Comparison of ENCODE assay signal across 27 cellular contexts in the genomic region with DNA sequence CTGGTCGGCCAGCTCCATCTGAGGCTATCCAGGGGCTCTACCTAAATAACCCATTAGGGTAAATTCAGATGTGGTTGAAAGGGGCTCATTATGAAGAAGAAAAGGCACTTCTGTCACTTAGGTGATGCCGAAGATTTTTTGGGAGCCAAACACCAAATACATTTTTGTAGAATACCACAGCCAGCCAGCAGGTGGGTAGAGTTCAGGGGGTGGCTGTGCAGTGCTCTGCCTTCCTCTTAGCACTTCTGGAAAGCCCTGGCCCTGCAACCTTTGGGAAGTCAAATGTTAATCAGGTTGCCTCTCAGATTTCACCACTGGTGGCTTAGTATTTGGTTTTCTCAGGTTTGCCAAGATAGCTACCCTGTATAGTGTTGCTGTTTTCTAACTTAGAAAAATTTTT. TPM values are rescaled to one million over a fixed set of nuclear protein-coding genes. Genes with fewer than 3 reads are reported as not detected.
DNase-seq lines count a peak whose midpoint lies in the region; ATAC-seq, FAIRE-seq and TF ChIP-seq lines count a peak whose summit lies in the region.
"Had no signal": no experiment of that assay in that cellular context is flagged by ENCODE, and none has a peak within 500 bp of the region (broad histone marks: within the 10 kb centered on the region; RNA-seq: fewer than 3 reads in every experiment).

No MANE protein-coding gene starts in this region.

- 100% methylated on average over 2 of the region's 2 CpGs for WGBS in HepG2 (ENCODE audit: low lambda C conversion rate)

- H3K9ac ChIP-seq in BLaER1 treated with 17β-estradiol and CSF1 and Interleukin-3, amounts not matched to agents 10 nM and 100 nM, result no peak overlapping the region
- no peak overlapping the region for H3K9ac ChIP-seq in HepG2 (ENCODE audit: insufficient read depth, low read depth, low read length)

- POLR2A ChIA-PET in CD8-positive, alpha-beta memory T cell (lab: Charles Lee), result interaction anchor here (0.5 to 2.8 kb wide), 2 partner anchors 76 to 147 kb away, joined by 3 to 10 read pairs; no protein-coding TSS in a partner anchor
- POLR2A ChIA-PET in activated CD8-positive, alpha-beta T cell treated with anti-CD3 and anti-CD28 coated beads, Interleukin-2, amount 10 ng/mL, durations not matched to agents 7 days and 5 days (lab: Charles Lee), result interaction anchor here (1.0 kb wide), 1 partner anchor 80 kb away, joined by 3 read pairs; no protein-coding TSS in a partner anchor
- POLR2A ChIA-PET in HepG2 (lab: Yijun Ruan, JAX), result no interaction called here
- POLR2A ChIA-PET in RWPE1 (lab: Yijun Ruan, JAX; ENCODE audit: low non-redundant PET), result no interaction called here

- no peaks in the 10 kb centered on the region for H3K27me3 ChIP-seq in BLaER1 treated with 17β-estradiol and CSF1 and Interleukin-3, amounts not matched to agents 10 nM and 100 nM
- no peaks in the 10 kb centered on the region for H3K27me3 ChIP-seq in CD8-positive, alpha-beta memory T cell (ENCODE audit: insufficient read depth, low read length, poor library complexity, severe bottlenecking)
- no peaks in the 10 kb centered on the region for H3K27me3 ChIP-seq in HepG2 (ENCODE audit: control insufficient read depth in 1 of 2, insufficient read depth in 2 of 2, low read length in 2 of 2)
- no peaks in the 10 kb centered on the region for H3K27me3 ChIP-seq in MG63

- CTCF ChIA-PET in CD8-positive, alpha-beta memory T cell (lab: Charles Lee), result interaction anchor here (1.0 to 15.1 kb wide), 6 partner anchors 20 to 158 kb away, joined by 3 to 276 read pairs (median 49); a partner anchor contains a TSS
- CTCF ChIA-PET in activated CD8-positive, alpha-beta T cell treated with anti-CD3 and anti-CD28 coated beads, Interleukin-2, amount 10 ng/mL, durations not matched to agents 7 days and 5 days (lab: Charles Lee), result interaction anchor here (0.9 to 3.1 kb wide), 9 partner anchors 9 to 159 kb away, joined by 3 to 43 read pairs (median 5); a partner anchor contains a TSS
- CTCF ChIA-PET in HepG2 (lab: Yijun Ruan, JAX; ENCODE audit: low intra/inter-chr PET ratio, low total read pairs) (no interaction called here), RWPE1 (lab: Yijun Ruan, JAX) (interaction anchor here (0.6 kb wide), 1 partner anchor 212 kb away, joined by 3 read pairs; no protein-coding TSS in a partner anchor)

- in situ Hi-C loops in HepG2 (cut with HindIII; ENCODE audit: extremely low pct_ligation_motif_present, low pct_unique_long_range_greater_than_20kb), result no loop called here

- no peak for TF ChIP-seq RAD21 in HepG2 (CRISPR knock-in tag; IDR thresholded peaks at IDR 0.05)

- no peaks in the 10 kb centered on the region for H3K79me2 ChIP-seq in HepG2 (ENCODE audit: insufficient read depth, low read length)

- peaks cover 90 to 99% (median 97%) of the 10 kb centered on the region in 3 donors for H3K4me1 Mint-ChIP-seq in CD8-positive, alpha-beta memory T cell
- H3K4me1 Mint-ChIP-seq in activated CD8-positive, alpha-beta T cell treated with anti-CD3 and anti-CD28 coated beads, Interleukin-2, amount 10 ng/mL, durations not matched to agents 7 days and 5 days (ENCODE audit: low read depth), result peaks cover 95% of the 10 kb centered on the region
- H3K4me1 Mint-ChIP-seq in stimulated activated effector memory CD8-positive, alpha-beta T cell treated with anti-CD3 and anti-CD28 coated beads, Interleukin-12 subunit alpha, Interleukin-12 subunit beta, amount 100 ng/mL, for 72 hours, result peaks cover 99% of the 10 kb centered on the region
- H3K4me1 Mint-ChIP-seq in stimulated activated memory B cell treated with anti-CD40 and anti-IgM and Interleukin-4, amounts not matched to agents 10 μg/mL and 1 μg/mL and 100 μg/mL, for 72 hours, result peaks cover 94% of the 10 kb centered on the region

- TF ChIP-seq EP300 in HepG2 (IDR thresholded peaks at IDR 0.05; ENCODE audit: low read depth in 2 of 2, low read length in 2 of 2) (no peak), HepG2 (CRISPR knock-in tag; IDR thresholded peaks at IDR 0.05; ENCODE audit: borderline replicate concordance) (no peak)

- FAIRE-seq in HepG2 (lab: Jason Lieb, UNC), result no peak
- FAIRE-seq: endometrium had no signal

- ATAC-seq in activated CD8-positive, alpha-beta T cell treated with anti-CD3 and anti-CD28 coated beads, Interleukin-2, amount 10 ng/mL, durations not matched to agents 7 days and 5 days, result no peak
- ATAC-seq in HepG2, result peak; percentile 35; the same call in 1 of the 3 replicates
- no peak for ATAC-seq in stimulated activated effector memory CD8-positive, alpha-beta T cell treated with anti-CD3 and anti-CD28 coated beads, Interleukin-12 subunit alpha, Interleukin-12 subunit beta, amount 100 ng/mL, for 72 hours
- no peak for ATAC-seq in stimulated activated memory B cell treated with anti-CD40 and anti-IgM and Interleukin-4, amounts not matched to agents 10 μg/mL and 1 μg/mL and 100 μg/mL, for 72 hours
- ATAC-seq: left cardiac atrium, mucosa of descending colon, sciatic nerve had no signal

- BruUV-seq in HepG2 (replicated peaks; lab: Mats Ljungman, UMichigan), result no TSS peak

- H4K20me1 ChIP-seq in BLaER1 treated with 17β-estradiol and CSF1 and Interleukin-3, amounts not matched to agents 10 nM and 100 nM, result peaks cover 0 to 12% (median 0%) of the 10 kb centered on the region in 11 experiments; a peak in 3 of 22 replicates
- H4K20me1 ChIP-seq in HepG2 (ENCODE audit: insufficient read depth, low read length), result 0 out of 2 replicates have a peak, but pooled peaks cover 6% of the 10 kb centered on the region

- TF ChIP-seq POLR2A in HepG2 (IDR thresholded peaks at IDR 0.05; ENCODE audit: insufficient read depth in 1 of 2, low read depth in 2 of 2, low read length in 2 of 2), result no peak

- intact Hi-C loops in HepG2 (cut with micrococcal nuclease; ENCODE audit: unreplicated experiment), result no loop called here

- no peak overlapping the region for H2AFZ ChIP-seq in HepG2 (ENCODE audit: low read length)

- H3K27ac Mint-ChIP-seq in CD8-positive, alpha-beta memory T cell, result peak overlapping the region; percentile 66 to 99 (median 86)
- peak overlapping the region; percentile 32 for H3K27ac Mint-ChIP-seq in activated CD8-positive, alpha-beta T cell treated with anti-CD3 and anti-CD28 coated beads, Interleukin-2, amount 10 ng/mL, durations not matched to agents 7 days and 5 days
- H3K27ac Mint-ChIP-seq in stimulated activated effector memory CD8-positive, alpha-beta T cell treated with anti-CD3 and anti-CD28 coated beads, Interleukin-12 subunit alpha, Interleukin-12 subunit beta, amount 100 ng/mL, for 72 hours, result no peak overlapping the region
- no peak overlapping the region for H3K27ac Mint-ChIP-seq in stimulated activated memory B cell treated with anti-CD40 and anti-IgM and Interleukin-4, amounts not matched to agents 10 μg/mL and 1 μg/mL and 100 μg/mL, for 72 hours

- H3K27ac ChIP-seq in BLaER1 treated with 17β-estradiol and CSF1 and Interleukin-3, amounts not matched to agents 10 nM and 100 nM, result peak overlapping the region in 6 of 11 experiments; percentile 19 to 86 (median 63); a peak in 10 of 22 replicates
- H3K27ac ChIP-seq in CD8-positive, alpha-beta memory T cell (ENCODE audit: low read depth, low read length), result no peak overlapping the region
- no peak overlapping the region for H3K27ac ChIP-seq in HepG2 (ENCODE audit: extremely low read length, insufficient read depth, low read length)
- H3K27ac ChIP-seq in RWPE1, result no peak overlapping the region
- H3K27ac ChIP-seq: WERI-Rb-1 had no signal

- peaks cover 0 to 47% (median 23%) of the 10 kb centered on the region in 3 donors for H3K36me3 Mint-ChIP-seq in CD8-positive, alpha-beta memory T cell
- peaks cover 83% of the 10 kb centered on the region for H3K36me3 Mint-ChIP-seq in activated CD8-positive, alpha-beta T cell treated with anti-CD3 and anti-CD28 coated beads, Interleukin-2, amount 10 ng/mL, durations not matched to agents 7 days and 5 days (ENCODE audit: low read depth)
- peaks cover 69% of the 10 kb centered on the region for H3K36me3 Mint-ChIP-seq in stimulated activated effector memory CD8-positive, alpha-beta T cell treated with anti-CD3 and anti-CD28 coated beads, Interleukin-12 subunit alpha, Interleukin-12 subunit beta, amount 100 ng/mL, for 72 hours
- peaks cover 65% of the 10 kb centered on the region for H3K36me3 Mint-ChIP-seq in stimulated activated memory B cell treated with anti-CD40 and anti-IgM and Interleukin-4, amounts not matched to agents 10 μg/mL and 1 μg/mL and 100 μg/mL, for 72 hours

- no peak overlapping the region for H3K4me3 ChIP-seq in BLaER1 treated with 17β-estradiol and CSF1 and Interleukin-3, amounts not matched to agents 10 nM and 100 nM
- H3K4me3 ChIP-seq in CD8-positive, alpha-beta memory T cell (ENCODE audit: low read length), result no peak overlapping the region
- H3K4me3 ChIP-seq in HepG2 (replicated peaks in 1 of 3; ENCODE audit: insufficient read depth in 1 of 3, low read depth in 2 of 3, low read length in 3 of 3) (no peak overlapping the region), MG63 (no peak overlapping the region)
- H3K4me3 ChIP-seq: mucosa of descending colon had no signal

- H3K4me1 ChIP-seq in BLaER1 treated with 17β-estradiol and CSF1 and Interleukin-3, amounts not matched to agents 10 nM and 100 nM, result peaks cover 50 to 85% (median 76%) of the 10 kb centered on the region in 10 experiments
- peaks cover 81% of the 10 kb centered on the region for H3K4me1 ChIP-seq in CD8-positive, alpha-beta memory T cell (ENCODE audit: insufficient read depth, low read length)
- no peaks in the 10 kb centered on the region for H3K4me1 ChIP-seq in HepG2 (ENCODE audit: insufficient read depth, low read length)

- H3K36me3 ChIP-seq in BLaER1 treated with 17β-estradiol and CSF1 and Interleukin-3, amounts not matched to agents 10 nM and 100 nM, result peaks cover 23 to 72% (median 58%) of the 10 kb centered on the region in 11 experiments
- H3K36me3 ChIP-seq in CD8-positive, alpha-beta memory T cell (ENCODE audit: insufficient read depth, low read length), result no peaks in the 10 kb centered on the region
- H3K36me3 ChIP-seq in HepG2 (replicated peaks in 1 of 2; ENCODE audit: control insufficient read depth in 1 of 2, insufficient read depth in 2 of 2, low read length in 2 of 2), result peaks cover 5 to 24% of the 10 kb centered on the region in 2 experiments; a peak in 4 of 5 replicates
- H3K36me3 ChIP-seq in MG63, result peaks cover 10% of the 10 kb centered on the region

- TF ChIP-seq CTCF in HepG2 (CRISPR knock-in tag; IDR thresholded peaks at IDR 0.05) (no peak), RWPE1 (conservative IDR thresholded peaks at IDR 0.05; ENCODE audit: low read depth) (no peak)

- peak overlapping the region in 6 of 11 experiments; percentile 70 to 91 (median 86); a peak in 11 of 22 replicates for H3K4me2 ChIP-seq in BLaER1 treated with 17β-estradiol and CSF1 and Interleukin-3, amounts not matched to agents 10 nM and 100 nM
- H3K4me2 ChIP-seq in HepG2 (ENCODE audit: low read depth, low read length), result no peak overlapping the region

- H3K9me3 ChIP-seq in BLaER1 treated with 17β-estradiol and CSF1 and Interleukin-3, amounts not matched to agents 10 nM and 100 nM (replicated peaks in 1 of 11), result peaks cover 8 to 11% (median 10%) of the 10 kb centered on the region in 11 experiments; a peak in 21 of 22 replicates
- H3K9me3 ChIP-seq in CD8-positive, alpha-beta memory T cell (ENCODE audit: low read length), result no peaks in the 10 kb centered on the region
- H3K9me3 ChIP-seq in HepG2 (ENCODE audit: low read length), result peaks cover 4% of the 10 kb centered on the region; the same call in 1 of the 2 replicates
- 0 out of 2 replicates have a peak, but pooled peaks cover 2% of the 10 kb centered on the region for H3K9me3 ChIP-seq in MG63
- H3K9me3 ChIP-seq: mucosa of descending colon had no signal

- no peaks in the 10 kb centered on the region for H3K27me3 Mint-ChIP-seq in CD8-positive, alpha-beta memory T cell
- no peaks in the 10 kb centered on the region for H3K27me3 Mint-ChIP-seq in activated CD8-positive, alpha-beta T cell treated with anti-CD3 and anti-CD28 coated beads, Interleukin-2, amount 10 ng/mL, durations not matched to agents 7 days and 5 days (ENCODE audit: low read depth)
- H3K27me3 Mint-ChIP-seq in stimulated activated memory B cell treated with anti-CD40 and anti-IgM and Interleukin-4, amounts not matched to agents 10 μg/mL and 1 μg/mL and 100 μg/mL, for 72 hours, result no peaks in the 10 kb centered on the region

- no peak for DNase-seq in CD8-positive, alpha-beta memory T cell
- DNase-seq in activated CD8-positive, alpha-beta T cell treated with anti-CD3 and anti-CD28 coated beads, Interleukin-2, amount 10 ng/mL, durations not matched to agents 7 days and 5 days, result no peak
- DNase-seq in HepG2 (ENCODE audit: low spot score) (no peak), RWPE1 (ENCODE audit: low spot score) (no peak), MG63 (no peak)
- DNase-seq in stimulated activated effector memory CD8-positive, alpha-beta T cell treated with anti-CD3 and anti-CD28 coated beads, Interleukin-12 subunit alpha, Interleukin-12 subunit beta, amount 100 ng/mL, for 72 hours (ENCODE audit: low spot score in 2 of 2), result no peak
- DNase-seq: activated CD8-positive, alpha-beta memory T cell treated with anti-CD3 and anti-CD28 coated beads for 24 hours; activated effector memory CD4-positive, alpha-beta T cell treated with Interleukin-2 at 50 U/mL for 16 hours; anterior cingulate cortex; DMS 273 treated with DMSO at 0.1 percent for 48 hours; GF-D8; GOT3; KG1; left cardiac atrium; mucosa of descending colon; NCI-H1105; NCI-H2107; NCI-H69; stimulated activated CD4-positive, alpha-beta T cell treated with anti-CD3 and anti-CD28 coated beads, Interleukin-2, amount 100 ng/mL, for 24 hours; WERI-Rb-1 had no signal

- H3K4me3 Mint-ChIP-seq in CD8-positive, alpha-beta memory T cell, result peak overlapping the region in 6 of 7 donors; percentile 2 to 56 (median 17)
- peak overlapping the region; percentile 2 for H3K4me3 Mint-ChIP-seq in activated CD8-positive, alpha-beta T cell treated with anti-CD3 and anti-CD28 coated beads, Interleukin-2, amount 10 ng/mL, durations not matched to agents 7 days and 5 days
- H3K4me3 Mint-ChIP-seq in stimulated activated effector memory CD8-positive, alpha-beta T cell treated with anti-CD3 and anti-CD28 coated beads, Interleukin-12 subunit alpha, Interleukin-12 subunit beta, amount 100 ng/mL, for 72 hours, result no peak overlapping the region
- no peak overlapping the region for H3K4me3 Mint-ChIP-seq in stimulated activated memory B cell treated with anti-CD40 and anti-IgM and Interleukin-4, amounts not matched to agents 10 μg/mL and 1 μg/mL and 100 μg/mL, for 72 hours

- peaks cover 0 to 2% (median 2%) of the 10 kb centered on the region in 5 donors for H3K9me3 Mint-ChIP-seq in CD8-positive, alpha-beta memory T cell
- H3K9me3 Mint-ChIP-seq in activated CD8-positive, alpha-beta T cell treated with anti-CD3 and anti-CD28 coated beads, Interleukin-2, amount 10 ng/mL, durations not matched to agents 7 days and 5 days (ENCODE audit: insufficient read depth), result peaks cover 8% of the 10 kb centered on the region
- H3K9me3 Mint-ChIP-seq in stimulated activated effector memory CD8-positive, alpha-beta T cell treated with anti-CD3 and anti-CD28 coated beads, Interleukin-12 subunit alpha, Interleukin-12 subunit beta, amount 100 ng/mL, for 72 hours, result peaks cover 3% of the 10 kb centered on the region
- H3K9me3 Mint-ChIP-seq in stimulated activated memory B cell treated with anti-CD40 and anti-IgM and Interleukin-4, amounts not matched to agents 10 μg/mL and 1 μg/mL and 100 μg/mL, for 72 hours, result peaks cover 5% of the 10 kb centered on the region

RNA-seq across cellular contexts. Expression of a gene that starts 18.5 kb away (rescaled TPM):
- 10 to 100 TPM; 15.2 to 16.2 TPM for total RNA-seq in CD8-positive, alpha-beta memory T cell
- 32.4 TPM for polyA plus RNA-seq in CD8-positive, alpha-beta memory T cell
- 10 to 100 TPM; 16.2 to 16.6 TPM for total RNA-seq in activated CD8-positive, alpha-beta T cell treated with anti-CD3 and anti-CD28 coated beads, Interleukin-2, amount 10 ng/mL, durations not matched to agents 7 days and 5 days
- not detected in 2 replicates for total RNA-seq in HepG2 (2016; rRNA removed; fragmentation: Illumina TruSeq; extraction: Trizol)
- not detected in 2 replicates for total RNA-seq in HepG2 (2016; cell fraction: cytosol; rRNA removed; fragmentation: Illumina TruSeq; extraction: Trizol; ENCODE audit: low read depth)
- total RNA-seq in HepG2 (2016; cell fraction: insoluble cytoplasmic fraction; rRNA removed; fragmentation: Illumina TruSeq; extraction: Trizol), result not detected in 2 replicates
- not detected in 2 replicates for total RNA-seq in HepG2 (2016; cell fraction: membrane; rRNA removed; fragmentation: Illumina TruSeq; extraction: Trizol)
- not detected in 2 replicates for total RNA-seq in HepG2 (2016; cell fraction: nucleus; rRNA removed; fragmentation: Illumina TruSeq; extraction: Trizol)
- not detected in 2 replicates for polyA plus RNA-seq in HepG2 (2011; rRNA removed)
- polyA plus RNA-seq in HepG2 (2011; cell fraction: cytosol; rRNA removed), result not detected in 2 replicates
- polyA plus RNA-seq in HepG2 (2011; cell fraction: nucleus; rRNA removed), result not detected in 2 replicates
- polyA plus RNA-seq in HepG2 (2012), result 0.09 and 0.13 TPM in 2 replicates
- not detected in 2 replicates for polyA plus RNA-seq in HepG2 (2016; cell fraction: cytosol; fragmentation: Illumina TruSeq; extraction: Trizol; ENCODE audit: low read depth)
- polyA plus RNA-seq in HepG2 (2016; cell fraction: insoluble cytoplasmic fraction; fragmentation: Illumina TruSeq; extraction: Trizol; ENCODE audit: low read depth), result not detected in 2 replicates
- polyA plus RNA-seq in HepG2 (2016; cell fraction: membrane; fragmentation: Illumina TruSeq; extraction: Trizol; ENCODE audit: low read depth), result not detected in 2 replicates
- polyA plus RNA-seq in HepG2 (2016; cell fraction: nucleus; fragmentation: Illumina TruSeq; extraction: Trizol; ENCODE audit: insufficient read depth, low read depth), result not detected in 2 replicates
- polyA minus RNA-seq in HepG2 (2011; rRNA and poly(A)+ RNA removed; ENCODE audit: low replicate concordance), result not detected in 2 replicates
- not detected in 2 replicates for polyA minus RNA-seq in HepG2 (2011; cell fraction: cytosol; rRNA and poly(A)+ RNA removed)
- 0.26 TPM in 1 of 2 replicates, not detected in the other for polyA minus RNA-seq in HepG2 (2011; cell fraction: nucleus; rRNA and poly(A)+ RNA removed)
- total RNA-seq in MG63 (2014; rRNA removed; shearing (Covaris generic); ENCODE audit: low replicate concordance), result not detected in 2 replicates
- total RNA-seq: cerebellum, left cardiac atrium, osteocyte, sciatic nerve, temporal lobe had no signal

RNA-seq across cellular contexts. Expression of a gene that starts 30.5 kb away (rescaled TPM):
- total RNA-seq in CD8-positive, alpha-beta memory T cell, result 10 to 100 TPM; 61.5 to 62.8 TPM
- polyA plus RNA-seq in CD8-positive, alpha-beta memory T cell, result 232 TPM
- 1 to 10 TPM; 5.0 to 5.2 TPM for total RNA-seq in activated CD8-positive, alpha-beta T cell treated with anti-CD3 and anti-CD28 coated beads, Interleukin-2, amount 10 ng/mL, durations not matched to agents 7 days and 5 days
- total RNA-seq in HepG2 (2016; rRNA removed; fragmentation: Illumina TruSeq; extraction: Trizol), result not detected in 2 replicates
- not detected in 2 replicates for total RNA-seq in HepG2 (2016; cell fraction: cytosol; rRNA removed; fragmentation: Illumina TruSeq; extraction: Trizol; ENCODE audit: low read depth)
- total RNA-seq in HepG2 (2016; cell fraction: insoluble cytoplasmic fraction; rRNA removed; fragmentation: Illumina TruSeq; extraction: Trizol), result not detected in 2 replicates
- not detected in 2 replicates for total RNA-seq in HepG2 (2016; cell fraction: membrane; rRNA removed; fragmentation: Illumina TruSeq; extraction: Trizol)
- not detected in 2 replicates for total RNA-seq in HepG2 (2016; cell fraction: nucleus; rRNA removed; fragmentation: Illumina TruSeq; extraction: Trizol)
- not detected in 2 replicates for polyA plus RNA-seq in HepG2 (2011; rRNA removed)
- polyA plus RNA-seq in HepG2 (2011; cell fraction: cytosol; rRNA removed), result not detected in 2 replicates
- polyA plus RNA-seq in HepG2 (2011; cell fraction: nucleus; rRNA removed), result not detected in 2 replicates
- polyA plus RNA-seq in HepG2 (2012), result 0.08 TPM in 1 of 2 replicates, not detected in the other
- not detected in 2 replicates for polyA plus RNA-seq in HepG2 (2016; cell fraction: cytosol; fragmentation: Illumina TruSeq; extraction: Trizol; ENCODE audit: low read depth)
- polyA plus RNA-seq in HepG2 (2016; cell fraction: insoluble cytoplasmic fraction; fragmentation: Illumina TruSeq; extraction: Trizol; ENCODE audit: low read depth), result not detected in 2 replicates
- not detected in 2 replicates for polyA plus RNA-seq in HepG2 (2016; cell fraction: membrane; fragmentation: Illumina TruSeq; extraction: Trizol; ENCODE audit: low read depth)
- polyA plus RNA-seq in HepG2 (2016; cell fraction: nucleus; fragmentation: Illumina TruSeq; extraction: Trizol; ENCODE audit: insufficient read depth, low read depth), result not detected in 2 replicates
- polyA minus RNA-seq in HepG2 (2011; rRNA and poly(A)+ RNA removed; ENCODE audit: low replicate concordance), result not detected in 2 replicates
- polyA minus RNA-seq in HepG2 (2011; cell fraction: cytosol; rRNA and poly(A)+ RNA removed), result not detected in 2 replicates
- polyA minus RNA-seq in HepG2 (2011; cell fraction: nucleus; rRNA and poly(A)+ RNA removed), result 0.26 TPM in 1 of 2 replicates, not detected in the other
- total RNA-seq in MG63 (2014; rRNA removed; shearing (Covaris generic); ENCODE audit: low replicate concordance), result not detected in 2 replicates

Comparison
In these comparisons a context has a peak if more than half of its experiments do, and no peak if none do; other contexts are left out.
1. H3K27ac ChIP-seq: peak in BLaER1 treated with 17β-estradiol and CSF1 and Interleukin-3, amounts not matched to agents 10 nM and 100 nM (6 of 11); none in CD8-positive, alpha-beta memory T cell (single experiment), HepG2 (single experiment) and RWPE1 (single experiment).
2. H3K27ac Mint-ChIP-seq: peak in CD8-positive, alpha-beta memory T cell (8 of 8) and activated CD8-positive, alpha-beta T cell treated with anti-CD3 and anti-CD28 coated beads, Interleukin-2, amount 10 ng/mL, durations not matched to agents 7 days and 5 days (single experiment); none in stimulated activated effector memory CD8-positive, alpha-beta T cell treated with anti-CD3 and anti-CD28 coated beads, Interleukin-12 subunit alpha, Interleukin-12 subunit beta, amount 100 ng/mL, for 72 hours (single experiment) and stimulated activated memory B cell treated with anti-CD40 and anti-IgM and Interleukin-4, amounts not matched to agents 10 μg/mL and 1 μg/mL and 100 μg/mL, for 72 hours (single experiment).
3. H3K4me3 Mint-ChIP-seq: peak in CD8-positive, alpha-beta memory T cell (6 of 7) and activated CD8-positive, alpha-beta T cell treated with anti-CD3 and anti-CD28 coated beads, Interleukin-2, amount 10 ng/mL, durations not matched to agents 7 days and 5 days (single experiment); none in stimulated activated effector memory CD8-positive, alpha-beta T cell treated with anti-CD3 and anti-CD28 coated beads, Interleukin-12 subunit alpha, Interleukin-12 subunit beta, amount 100 ng/mL, for 72 hours (single experiment) and stimulated activated memory B cell treated with anti-CD40 and anti-IgM and Interleukin-4, amounts not matched to agents 10 μg/mL and 1 μg/mL and 100 μg/mL, for 72 hours (single experiment).
4. RNA of a gene that starts 18.5 kb away (total RNA-seq): 16.2 to 16.6 TPM in activated CD8-positive, alpha-beta T cell treated with anti-CD3 and anti-CD28 coated beads, Interleukin-2, amount 10 ng/mL, durations not matched to agents 7 days and 5 days and 15.2 to 16.2 TPM in CD8-positive, alpha-beta memory T cell; not detected in HepG2 and not detected in MG63; every median in the first group is over 10 times any median in the second.
5. RNA of a gene that starts 30.5 kb away (total RNA-seq): 61.5 to 62.8 TPM in CD8-positive, alpha-beta memory T cell; 5.0 to 5.2 TPM in activated CD8-positive, alpha-beta T cell treated with anti-CD3 and anti-CD28 coated beads, Interleukin-2, amount 10 ng/mL, durations not matched to agents 7 days and 5 days, not detected in HepG2 and not detected in MG63; every median in the first group is over 10 times any median in the second.
6. POLR2A ChIA-PET loops: an anchor here in CD8-positive, alpha-beta memory T cell (0.5 to 2.8 kb wide) and activated CD8-positive, alpha-beta T cell treated with anti-CD3 and anti-CD28 coated beads, Interleukin-2, amount 10 ng/mL, durations not matched to agents 7 days and 5 days (1.0 kb wide); none called in HepG2 and RWPE1.